ENCODE assay signal across 1 cellular context in genomic region chr10:87915406-87915805, GRCh38.
TF ChIP-seq lines count a peak whose summit lies in the region.

No MANE protein-coding gene starts in this region.

TF ChIP-seq in IMR-90, 13 proteins besides CTCF, POLR2A, EP300 and RAD21 (continued from another document):
- TF ChIP-seq, protein P1, sequence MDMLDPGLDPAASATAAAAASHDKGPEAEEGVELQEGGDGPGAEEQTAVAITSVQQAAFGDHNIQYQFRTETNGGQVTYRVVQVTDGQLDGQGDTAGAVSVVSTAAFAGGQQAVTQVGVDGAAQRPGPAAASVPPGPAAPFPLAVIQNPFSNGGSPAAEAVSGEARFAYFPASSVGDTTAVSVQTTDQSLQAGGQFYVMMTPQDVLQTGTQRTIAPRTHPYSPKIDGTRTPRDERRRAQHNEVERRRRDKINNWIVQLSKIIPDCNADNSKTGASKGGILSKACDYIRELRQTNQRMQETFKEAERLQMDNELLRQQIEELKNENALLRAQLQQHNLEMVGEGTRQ (IDR thresholded peaks at IDR 0.05; ENCODE audit: low read depth, low read length): no peak
- TF ChIP-seq MAFK (IDR thresholded peaks at IDR 0.05; ENCODE audit: low read depth, low read length) (no peak), FOS (IDR thresholded peaks at IDR 0.05; ENCODE audit: low read depth, low read length) (no peak), BHLHE40 (IDR thresholded peaks at IDR 0.05; ENCODE audit: low read depth, low read length) (no peak), NFE2L2 (IDR thresholded peaks at IDR 0.05; ENCODE audit: low read depth, low read length) (no peak), MXI1 (IDR thresholded peaks at IDR 0.05; ENCODE audit: borderline replicate concordance, low read depth, low read length) (no peak), CEBPB (IDR thresholded peaks at IDR 0.05; ENCODE audit: low read depth, low read length) (no peak), MAZ (IDR thresholded peaks at IDR 0.05; ENCODE audit: borderline replicate concordance, low read depth, low read length) (no peak)
